In genomic region chr2:24360963-24361330, GRCh38 we compare ENCODE assay signal across 8 cellular contexts. TPM values are rescaled to one million over a fixed set of nuclear protein-coding genes. Genes with fewer than 3 reads are reported as not detected.
A peak's percentile ranks its signal among the peaks of the same experiment; 100 is the strongest.
DNase-seq lines count a peak whose midpoint lies in the region; ATAC-seq and TF ChIP-seq lines count a peak whose summit lies in the region.

No MANE protein-coding gene starts in this region.

- POLR2A ChIA-PET in WTC11 (lab: Charles Lee): interaction anchor here (0.6 kb wide), 1 partner anchor 277 kb away, joined by 5 read pairs; the partner anchor contains the start of gene TP53I3

- H3K36me3 ChIP-seq in H7 (replicated peaks; ENCODE audit: control insufficient read depth, insufficient read depth, low read length): no peaks in the 10 kb centered on the region
- no peaks in the 10 kb centered on the region for H3K36me3 ChIP-seq in heart right ventricle
- H3K36me3 ChIP-seq in skeletal muscle tissue (ENCODE audit: control insufficient read depth in 3 of 3, insufficient read depth in 3 of 3, low read length in 3 of 3): no peaks in the 10 kb centered on the region

- H3K4me1 Mint-ChIP-seq in WTC11: peaks cover 16% of the 10 kb centered on the region

- H3K4me1 ChIP-seq in heart right ventricle (peaks cover 10 to 55% (median 37%) of the 10 kb centered on the region in 9 donors), skeletal muscle tissue (ENCODE audit: control insufficient read depth in 3 of 3, insufficient read depth in 3 of 3, low read length in 3 of 3) (peaks cover 12 to 25% (median 20%) of the 10 kb centered on the region in 3 donors)

- H3K4me3 Mint-ChIP-seq in WTC11: peak overlapping the region; percentile 78

- peak overlapping the region; percentile 72; the same call in 1 of the 2 replicates for H3K27ac Mint-ChIP-seq in WTC11

- H3K9ac ChIP-seq in skeletal muscle tissue (ENCODE audit: low read depth in 1 of 3, low read length in 3 of 3): peak overlapping the region; percentile 93 to 98 (median 96)

- peaks cover 4% of the 10 kb centered on the region for H3K9me3 Mint-ChIP-seq in WTC11

- H3K9me3 ChIP-seq in heart right ventricle (no peaks in the 10 kb centered on the region), skeletal muscle tissue (ENCODE audit: control insufficient read depth in 3 of 3, low read length in 3 of 3) (no peaks in the 10 kb centered on the region)

- peaks cover 3% of the 10 kb centered on the region; the same call in 1 of the 2 replicates for H3K36me3 Mint-ChIP-seq in WTC11

- DNase-seq in H7: peak; percentile 22
- no peak for DNase-seq in WTC11 (ENCODE audit: low spot score)
- DNase-seq in heart right ventricle: no peak
- no peak for DNase-seq in SKM-1 (lab: John Stamatoyannopoulos, UW; ENCODE audit: unreplicated experiment)
- DNase-seq in NK-92 (lab: John Stamatoyannopoulos, UW; ENCODE audit: unreplicated experiment): no peak

- intact Hi-C loops in heart right ventricle (cut with DNase I): loop anchor here in 5 of 10 donors (5.0 to 10.0 kb wide), 4 partner anchors 46 to 59 kb away; no protein-coding TSS in a partner anchor

- WGBS in heart right ventricle, 2 donors: 91% methylated on average over 15 of the region's 15 CpGs

- peak; percentile 23 for ATAC-seq in WTC11
- ATAC-seq in heart right ventricle: peak in 3 of 8 donors; percentile 1 to 23 (median 6)
- no peak for ATAC-seq in HG03175 (IDR thresholded peaks at IDR 0.05; ENCODE audit: unreplicated experiment)
- ATAC-seq in GM21528 (IDR thresholded peaks at IDR 0.05; ENCODE audit: low FRiP score, unreplicated experiment): no peak

- peaks cover 8% of the 10 kb centered on the region; the same call in 1 of the 2 replicates for H3K27me3 ChIP-seq in H7 (ENCODE audit: control insufficient read depth, insufficient read depth, low read length)
- H3K27me3 ChIP-seq in heart right ventricle: no peaks in the 10 kb centered on the region
- no peaks in the 10 kb centered on the region for H3K27me3 ChIP-seq in skeletal muscle tissue (ENCODE audit: control insufficient read depth in 3 of 3, insufficient read depth in 3 of 3, low read length in 3 of 3)

- H3K4me3 ChIP-seq in H7 (ENCODE audit: insufficient read depth, low read depth, low read length): peak overlapping the region; percentile 74
- peak overlapping the region; percentile 61 to 100 (median 97) for H3K4me3 ChIP-seq in heart right ventricle
- H3K4me3 ChIP-seq in skeletal muscle tissue (ENCODE audit: low read length in 3 of 3): peak overlapping the region; percentile 83 to 87 (median 84)

- H3K27ac ChIP-seq in heart right ventricle (peak overlapping the region in 9 of 10 donors; percentile 93 to 99 (median 99)), skeletal muscle tissue (ENCODE audit: low read depth, low read length) (peak overlapping the region; percentile 95)

- H3K27me3 Mint-ChIP-seq in WTC11 (ENCODE audit: low read depth): peaks cover 24% of the 10 kb centered on the region

- CTCF ChIA-PET in WTC11 (lab: Charles Lee): interaction anchor here (0.6 to 0.8 kb wide), 2 partner anchors 8 to 269 kb away, joined by 3 read pairs; no protein-coding TSS in a partner anchor

- no peak for TF ChIP-seq CTCF in WTC11 (IDR thresholded peaks at IDR 0.05)
- no peak for TF ChIP-seq CTCF in heart right ventricle (IDR thresholded peaks at IDR 0.05)

TF ChIP-seq in WTC11, 78 proteins besides CTCF, POLR2A, EP300 and RAD21:
- TF ChIP-seq TEAD4 (CRISPR knock-in tag; IDR thresholded peaks at IDR 0.05) (no peak), ZNF317 (CRISPR knock-in tag; IDR thresholded peaks at IDR 0.05; ENCODE audit: borderline replicate concordance, low read depth) (no peak), SMAD4 (CRISPR knock-in tag; IDR thresholded peaks at IDR 0.05) (no peak), ZNF232 (CRISPR knock-in tag; IDR thresholded peaks at IDR 0.05) (no peak), JAZF1 (CRISPR knock-in tag; IDR thresholded peaks at IDR 0.05) (no peak), ATF6 (CRISPR knock-in tag; IDR thresholded peaks at IDR 0.05) (no peak), ZNF423 (CRISPR knock-in tag; IDR thresholded peaks at IDR 0.05) (no peak), ELF4 (CRISPR knock-in tag; IDR thresholded peaks at IDR 0.05; ENCODE audit: low read depth) (no peak), SP1 (CRISPR knock-in tag; conservative IDR thresholded peaks at IDR 0.05) (no peak), CREM (CRISPR knock-in tag; IDR thresholded peaks at IDR 0.05) (no peak)

RNA-seq across cellular contexts. Expression of gene ITSN2, which starts 0.6 kb away (rescaled TPM):
- 10.3 and 14.4 TPM in 2 replicates for total RNA-seq in H7 (2014; rRNA removed; shearing (Covaris generic))
- total RNA-seq in WTC11 (2021) (18.1 to 19.8 TPM (median 19.0 TPM) in 3 replicates), heart right ventricle (10 to 100 TPM; 32.1 to 49.8 (median 38.2) TPM), skeletal muscle tissue (17.2 TPM)
- 10 to 100 TPM; 16.8 to 42.1 TPM for polyA plus RNA-seq in heart right ventricle
